In the genomic region with DNA sequence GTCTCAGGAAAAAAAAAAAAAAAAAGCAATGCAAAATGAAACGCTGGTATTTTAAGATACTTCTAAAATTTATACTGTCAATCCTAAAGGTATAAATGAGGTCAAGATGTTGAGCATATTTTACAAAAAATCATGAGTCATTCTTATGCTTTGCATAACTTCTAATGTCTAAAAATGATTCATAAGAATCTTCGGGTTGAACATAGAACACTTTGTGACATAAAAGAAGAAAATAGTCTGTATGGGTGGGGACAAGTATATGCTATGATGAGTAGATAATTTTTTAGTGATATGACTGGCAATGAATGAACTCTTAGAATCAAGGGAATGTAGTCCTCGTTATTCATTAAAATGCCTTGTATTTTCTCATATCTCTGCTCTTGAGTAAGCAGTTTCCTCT, we compare ENCODE assay signal across 13 cellular contexts.
DNase-seq lines count a peak whose midpoint lies in the region; ATAC-seq and TF ChIP-seq lines count a peak whose summit lies in the region.
"Had no signal": no experiment of that assay in that cellular context is flagged by ENCODE, and none has a peak within 500 bp of the region (broad histone marks: within the 10 kb centered on the region; RNA-seq: fewer than 3 reads in every experiment).

No MANE protein-coding gene starts in this region.

- H3K4me1 Mint-ChIP-seq in MCF 10A (ENCODE audit: insufficient read depth, unreplicated experiment), result peaks cover 43% of the 10 kb centered on the region
- no peaks in the 10 kb centered on the region for H3K4me1 Mint-ChIP-seq in T-helper 2 cell treated with Interferon-gamma antibody and Interleukin-4, amounts not matched to agents 5 μg/mL and 100 μg/mL, for 36 hours (ENCODE audit: low read depth)
- H3K4me1 Mint-ChIP-seq: brain, memory B cell had no signal

- BruUV-seq in MCF 10A (replicated peaks; lab: Mats Ljungman, UMichigan), result no TSS peak

- H3K4me3 ChIP-seq in breast epithelium, result no peak overlapping the region
- no peak overlapping the region for H3K4me3 ChIP-seq in tibial artery
- H3K4me3 ChIP-seq: Peyer's patch, psoas muscle had no signal

- TF ChIP-seq POLR2A in breast epithelium (IDR thresholded peaks at IDR 0.05), result no peak

- no peaks in the 10 kb centered on the region for H3K4me1 ChIP-seq in breast epithelium
- peaks cover 0 to 58% (median 34%) of the 10 kb centered on the region in 4 donors for H3K4me1 ChIP-seq in tibial artery
- H3K4me1 ChIP-seq: Peyer's patch had no signal

- H3K36me3 Mint-ChIP-seq in MCF 10A (ENCODE audit: insufficient read depth, unreplicated experiment), result no peaks in the 10 kb centered on the region
- no peaks in the 10 kb centered on the region for H3K36me3 Mint-ChIP-seq in T-helper 2 cell treated with Interferon-gamma antibody and Interleukin-4, amounts not matched to agents 5 μg/mL and 100 μg/mL, for 36 hours (ENCODE audit: low read depth)
- H3K36me3 Mint-ChIP-seq: brain, memory B cell had no signal

- H3K27ac ChIP-seq in breast epithelium, result no peak overlapping the region
- H3K27ac ChIP-seq in tibial artery, result peak overlapping the region; percentile 69 to 85
- H3K27ac ChIP-seq: Peyer's patch, psoas muscle had no signal

- intact Hi-C loops in MCF 10A (cut with micrococcal nuclease), result no loop called here
- intact Hi-C loops in breast epithelium (cut with DNase I; ENCODE audit: low total_unique reads), result no loop called here
- intact Hi-C loops in tibial artery (cut with DNase I; ENCODE audit: low total_unique reads), result loop anchor here (10.0 kb wide), 1 partner anchor 47 kb away; no protein-coding TSS in a partner anchor

- H3K36me3 ChIP-seq in breast epithelium (no peaks in the 10 kb centered on the region), tibial artery (no peaks in the 10 kb centered on the region)
- H3K36me3 ChIP-seq: Peyer's patch had no signal

- peaks cover 4% of the 10 kb centered on the region for H3K9me3 Mint-ChIP-seq in MCF 10A (ENCODE audit: unreplicated experiment)
- H3K9me3 Mint-ChIP-seq in T-helper 2 cell treated with Interferon-gamma antibody and Interleukin-4, amounts not matched to agents 5 μg/mL and 100 μg/mL, for 36 hours, result no peaks in the 10 kb centered on the region
- H3K9me3 Mint-ChIP-seq: memory B cell had no signal

- DNase-seq in MCF 10A (ENCODE audit: unreplicated experiment), result peak; percentile 53
- no peak for DNase-seq in breast epithelium (ENCODE audit: low spot score in 2 of 2)
- peak; percentile 51 for DNase-seq in amniotic stem cell (lab: John Stamatoyannopoulos, UW)
- peak; percentile 47 for DNase-seq in foreskin melanocyte
- no peak for DNase-seq in tibial artery
- DNase-seq in T-helper 2 cell treated with Interferon-gamma antibody and Interleukin-4, amounts not matched to agents 5 μg/mL and 100 μg/mL, for 36 hours (ENCODE audit: low spot score), result no peak
- DNase-seq: AML-193, Peyer's patch, psoas muscle had no signal

- H3K27ac Mint-ChIP-seq in MCF 10A (ENCODE audit: low read depth, unreplicated experiment), result peak overlapping the region; percentile 77
- no peak overlapping the region for H3K27ac Mint-ChIP-seq in T-helper 2 cell treated with Interferon-gamma antibody and Interleukin-4, amounts not matched to agents 5 μg/mL and 100 μg/mL, for 36 hours
- H3K27ac Mint-ChIP-seq: memory B cell had no signal

- H3K9me3 ChIP-seq in breast epithelium, result no peaks in the 10 kb centered on the region
- H3K9me3 ChIP-seq in tibial artery, result no peaks in the 10 kb centered on the region
- H3K9me3 ChIP-seq: Peyer's patch had no signal

- CTCF ChIA-PET in MCF 10A (lab: Yijun Ruan, JAX), result no interaction called here

- H3K27me3 Mint-ChIP-seq in MCF 10A (ENCODE audit: insufficient read depth, unreplicated experiment), result no peaks in the 10 kb centered on the region
- H3K27me3 Mint-ChIP-seq in T-helper 2 cell treated with Interferon-gamma antibody and Interleukin-4, amounts not matched to agents 5 μg/mL and 100 μg/mL, for 36 hours (ENCODE audit: low read depth), result no peaks in the 10 kb centered on the region

- H3K4me3 Mint-ChIP-seq in MCF 10A (ENCODE audit: unreplicated experiment), result peak overlapping the region; percentile 29
- no peak overlapping the region for H3K4me3 Mint-ChIP-seq in T-helper 2 cell treated with Interferon-gamma antibody and Interleukin-4, amounts not matched to agents 5 μg/mL and 100 μg/mL, for 36 hours
- H3K4me3 Mint-ChIP-seq: brain, memory B cell had no signal

- no peak for ATAC-seq in GM21381 (IDR thresholded peaks at IDR 0.05; ENCODE audit: unreplicated experiment)
- ATAC-seq in HG03520 (IDR thresholded peaks at IDR 0.05; ENCODE audit: unreplicated experiment), result no peak

- TF ChIP-seq CTCF in MCF 10A (IDR thresholded peaks at IDR 0.05; ENCODE audit: unreplicated experiment) (no peak), breast epithelium (IDR thresholded peaks at IDR 0.05) (no peak), tibial artery (IDR thresholded peaks at IDR 0.05) (no peak)

- H3K27me3 ChIP-seq in breast epithelium, result no peaks in the 10 kb centered on the region
- no peaks in the 10 kb centered on the region for H3K27me3 ChIP-seq in tibial artery
- H3K27me3 ChIP-seq: Peyer's patch had no signal

- POLR2A ChIA-PET in MCF 10A (lab: Yijun Ruan, JAX), result interaction anchor here (0.8 to 1.6 kb wide), 5 partner anchors 9 to 95 kb away, joined by 3 to 5 read pairs (median 3); no protein-coding TSS in a partner anchor

Comparison
In these comparisons a context has a peak if more than half of its experiments do, and no peak if none do; other contexts are left out.
1. DNase-seq: peak in MCF 10A (single experiment), amniotic stem cell (single experiment) and foreskin melanocyte (single experiment); none in breast epithelium (0 of 2), tibial artery (0 of 2) and T-helper 2 cell treated with Interferon-gamma antibody and Interleukin-4, amounts not matched to agents 5 μg/mL and 100 μg/mL, for 36 hours (single experiment).
2. H3K27ac ChIP-seq: peak in tibial artery (2 of 2); none in breast epithelium (0 of 2).